8 cellular contexts compared by ENCODE assay signal in the genomic region with DNA sequence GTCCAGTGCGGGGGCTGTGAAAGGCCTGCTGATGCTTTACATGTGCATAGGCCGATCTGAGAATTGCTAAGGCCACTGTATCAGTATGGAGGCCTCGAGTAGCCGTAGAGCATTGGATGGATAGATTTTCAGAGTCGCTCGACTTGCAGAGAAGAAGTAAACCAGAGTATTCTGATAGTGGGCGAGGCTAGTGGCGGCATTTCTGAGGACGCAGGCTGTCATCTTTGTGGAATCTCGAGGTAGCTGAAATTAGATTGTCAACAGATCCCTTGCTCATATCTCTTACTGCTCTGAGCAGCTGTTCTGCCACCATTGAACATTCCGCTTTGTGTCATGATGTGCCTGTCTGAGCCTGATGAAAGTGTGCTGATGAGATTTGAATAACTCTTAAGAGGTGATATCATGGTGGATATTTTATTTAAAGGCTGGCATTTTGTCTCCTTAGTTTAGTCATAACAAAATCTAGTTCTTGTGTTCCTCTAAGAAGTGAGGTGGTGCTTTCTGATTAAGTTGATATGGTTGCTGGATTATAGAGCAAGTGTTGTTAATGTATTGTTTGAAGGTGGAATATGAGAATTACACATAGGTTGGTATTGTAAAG. TPM values are rescaled to one million over a fixed set of nuclear protein-coding genes. Genes with fewer than 3 reads are reported as not detected.
A peak's percentile ranks its signal among the peaks of the same experiment; 100 is the strongest.
DNase-seq lines count a peak whose midpoint lies in the region; ATAC-seq and TF ChIP-seq lines count a peak whose summit lies in the region.

No MANE protein-coding gene starts in this region.

- peak overlapping the region; percentile 92 for H3K9ac ChIP-seq in PC-3 (ENCODE audit: low read length)

- H3K79me2 ChIP-seq in PC-3 (ENCODE audit: low read length): peaks cover 59% of the 10 kb centered on the region

- POLR2A ChIA-PET in PC-3 (lab: Charles Lee; ENCODE audit: unreplicated experiment): no interaction called here

- ATAC-seq in PC-3 (0 out of 2 replicates have a peak, but pooled peaks have one; percentile 1), GM19035 (IDR thresholded peaks at IDR 0.05; ENCODE audit: unreplicated experiment) (no peak)

- H3K27me3 ChIP-seq in PC-3 (ENCODE audit: low read length) (no peaks in the 10 kb centered on the region), dorsolateral prefrontal cortex (no peaks in the 10 kb centered on the region), muscle layer of duodenum (ENCODE audit: low read depth, low read length) (no peaks in the 10 kb centered on the region)

- H3K9me3 ChIP-seq in PC-3 (ENCODE audit: low read length): no peaks in the 10 kb centered on the region
- no peaks in the 10 kb centered on the region for H3K9me3 ChIP-seq in muscle layer of duodenum (ENCODE audit: control insufficient read depth in 1 of 2, low read length in 2 of 2)

- CTCF ChIA-PET in PC-3 (lab: Charles Lee): interaction anchor here (0.6 to 0.7 kb wide), 3 partner anchors 84 to 261 kb away, joined by 3 to 5 read pairs (median 3); no protein-coding TSS in a partner anchor

- peak overlapping the region; percentile 80 for H3K27ac ChIP-seq in PC-3 (ENCODE audit: low read length)
- peak overlapping the region; percentile 88 to 100 (median 99) for H3K27ac ChIP-seq in dorsolateral prefrontal cortex
- H3K27ac ChIP-seq in muscle layer of duodenum (ENCODE audit: low read length): peak overlapping the region; percentile 93

- H2AFZ ChIP-seq in PC-3 (ENCODE audit: low read length): peak overlapping the region; percentile 50

- BruUV-seq in PC-3 (replicated peaks; lab: Mats Ljungman, UMichigan): no TSS peak

- TF ChIP-seq CTCF in PC-3 (conservative IDR thresholded peaks at IDR 0.05; ENCODE audit: low read depth, low read length) (no peak), dorsolateral prefrontal cortex (IDR thresholded peaks at IDR 0.05 in 54 of 56, conservative IDR thresholded peaks at IDR 0.05 in 2 of 56; ENCODE audit: low read depth in 1 of 56, partially characterized antibody in 56 of 56) (peak in 4 of 56 donors; percentile 2 to 27 (median 12))

- intact Hi-C loops in PC-3 (cut with micrococcal nuclease): loop anchor here (2.0 to 5.0 kb wide), 2 partner anchors 40 to 127 kb away; no protein-coding TSS in a partner anchor
- intact Hi-C loops in dorsolateral prefrontal cortex (cut with DNase I): loop anchor here (2.0 kb wide), 2 partner anchors 83 to 219 kb away; partner anchors contain the start of gene CENPS (in 1 of the 2)

- H3F3A ChIP-seq in PC-3 (ENCODE audit: low read length, unreplicated experiment): no peaks in the 10 kb centered on the region

- peaks cover 36% of the 10 kb centered on the region for H4K20me1 ChIP-seq in PC-3 (ENCODE audit: low read length)

- H3K4me1 ChIP-seq in PC-3 (ENCODE audit: insufficient read depth, low read length) (peaks cover 18% of the 10 kb centered on the region), muscle layer of duodenum (ENCODE audit: control insufficient read depth in 1 of 2, insufficient read depth in 2 of 2, low read length in 2 of 2) (peaks cover 10 to 41% of the 10 kb centered on the region in 2 donors)

- no peaks in the 10 kb centered on the region for H3K9me2 ChIP-seq in PC-3 (replicated peaks; ENCODE audit: low read length)

- peak; percentile 37 for DNase-seq in NCI-H1694 treated with DMSO at 0.1 percent for 48 hours (lab: John Stamatoyannopoulos, UW)
- DNase-seq in NCI-H1694 (lab: John Stamatoyannopoulos, UW): no peak
- DNase-seq in PC-3: peak; percentile 47
- DNase-seq in dorsolateral prefrontal cortex: peak in 4 of 10 donors; percentile 4 to 48 (median 24)
- DNase-seq in NK-92 treated with Interleukin-12 subunit alpha and Interleukin-12 subunit beta, amount 100 ng/mL, for 24 hours (lab: John Stamatoyannopoulos, UW): no peak
- no peak for DNase-seq in activated effector memory CD4-positive, alpha-beta T cell treated with anti-CD3 and anti-CD28 coated beads, Interleukin-2, amount 50 U/mL, for 16 hours

- H3K4me2 ChIP-seq in PC-3 (ENCODE audit: low read length): peak overlapping the region; percentile 92

- no peaks in the 10 kb centered on the region for H3K36me3 ChIP-seq in PC-3 (ENCODE audit: low read depth, low read length)
- peaks cover 0 to 12% of the 10 kb centered on the region in 2 donors for H3K36me3 ChIP-seq in muscle layer of duodenum (ENCODE audit: control insufficient read depth in 1 of 2, insufficient read depth in 2 of 2, low read length in 2 of 2)

- peak overlapping the region; percentile 100 for H3K4me3 ChIP-seq in PC-3 (ENCODE audit: low read length)
- peak overlapping the region; percentile 52 to 100 (median 87) for H3K4me3 ChIP-seq in dorsolateral prefrontal cortex
- peak overlapping the region; percentile 78 to 88 for H3K4me3 ChIP-seq in muscle layer of duodenum (ENCODE audit: low read depth in 1 of 2, low read length in 2 of 2)

RNA-seq across cellular contexts. Expression of gene KIF1B, which starts 1.5 kb away (rescaled TPM):
- total RNA-seq in PC-3 (2014; rRNA removed) (21.4 and 24.2 TPM in 2 replicates), dorsolateral prefrontal cortex (100 to 1,000 TPM; 238 to 416 (median 324) TPM)

Comparison
In these comparisons a context has a peak if more than half of its experiments do, and no peak if none do; other contexts are left out.
1. DNase-seq: peak in NCI-H1694 treated with DMSO at 0.1 percent for 48 hours (single experiment) and PC-3 (single experiment); none in NCI-H1694 (single experiment), NK-92 treated with Interleukin-12 subunit alpha and Interleukin-12 subunit beta, amount 100 ng/mL, for 24 hours (single experiment) and activated effector memory CD4-positive, alpha-beta T cell treated with anti-CD3 and anti-CD28 coated beads, Interleukin-2, amount 50 U/mL, for 16 hours (single experiment).
2. Peak in every context shown above with its lines, with median percentiles within 50 percentile points of each other: H3K27ac ChIP-seq and H3K4me3 ChIP-seq.